24 cellular contexts compared by ENCODE assay signal in genomic region chr3:135393159-135393558, GRCh38.
"Had no signal": no experiment of that assay in that cellular context is flagged by ENCODE, and none has a peak within 500 bp of the region (broad histone marks: within the 10 kb centered on the region; RNA-seq: fewer than 3 reads in every experiment).

No MANE protein-coding gene starts in this region.

- H3K27me3 ChIP-seq: colonic mucosa, esophagus squamous epithelium, gastrocnemius medialis, heart right ventricle, left lung had no signal

- H3K27me3 Mint-ChIP-seq: dendritic cell treated with granulocyte-macrophage colony-stimulating factor and Interleukin-4, amounts not matched to agents 40 ng/mL and 50 ng/mL, for 4 days; effector memory CD8-positive, alpha-beta T cell had no signal

- FAIRE-seq: endothelial cell of umbilical vein had no signal

- H3K4me1 ChIP-seq: colonic mucosa, esophagus squamous epithelium, left lung, lower lobe of right lung had no signal

- H3K9me3 ChIP-seq: colonic mucosa had no signal

- H3K36me3 Mint-ChIP-seq: immature natural killer cell; naive thymus-derived CD4-positive, alpha-beta T cell had no signal

- H3K4me3 ChIP-seq: colonic mucosa, esophagus squamous epithelium, gastrocnemius medialis, heart right ventricle, left lung, lower lobe of right lung had no signal

- DNase-seq: colonic mucosa; cortex of kidney; effector CD8-positive, alpha-beta T cell; effector memory CD8-positive, alpha-beta T cell; esophagus squamous epithelium; foreskin fibroblast; gastrocnemius medialis; glutamatergic neuron; head of caudate nucleus; heart right ventricle; hippocampal formation; immature natural killer cell; islet precursor cell; left cardiac atrium; left lung; left ventricle myocardium superior; lower lobe of right lung; mesenchymal stem cell; midbrain; naive thymus-derived CD4-positive, alpha-beta T cell had no signal

- H3K27ac Mint-ChIP-seq: dendritic cell treated with granulocyte-macrophage colony-stimulating factor and Interleukin-4, amounts not matched to agents 40 ng/mL and 50 ng/mL, for 4 days; effector memory CD8-positive, alpha-beta T cell; immature natural killer cell; naive thymus-derived CD4-positive, alpha-beta T cell had no signal

- H3K4me1 Mint-ChIP-seq: immature natural killer cell; naive thymus-derived CD4-positive, alpha-beta T cell had no signal

- H3K36me3 ChIP-seq: colonic mucosa, esophagus squamous epithelium, gastrocnemius medialis, heart right ventricle, left lung, lower lobe of right lung had no signal

- H3K4me3 Mint-ChIP-seq: dendritic cell treated with granulocyte-macrophage colony-stimulating factor and Interleukin-4, amounts not matched to agents 40 ng/mL and 50 ng/mL, for 4 days; effector memory CD8-positive, alpha-beta T cell; immature natural killer cell; naive thymus-derived CD4-positive, alpha-beta T cell had no signal

- ATAC-seq: effector memory CD8-positive, alpha-beta T cell; esophagus mucosa; left cardiac atrium; left lung; lower lobe of right lung; naive thymus-derived CD4-positive, alpha-beta T cell had no signal

- H3K27ac ChIP-seq: colonic mucosa, epithelial cell of prostate, esophagus squamous epithelium, left lung, lower lobe of right lung had no signal
